8 cellular contexts compared by ENCODE assay signal in the genomic region with DNA sequence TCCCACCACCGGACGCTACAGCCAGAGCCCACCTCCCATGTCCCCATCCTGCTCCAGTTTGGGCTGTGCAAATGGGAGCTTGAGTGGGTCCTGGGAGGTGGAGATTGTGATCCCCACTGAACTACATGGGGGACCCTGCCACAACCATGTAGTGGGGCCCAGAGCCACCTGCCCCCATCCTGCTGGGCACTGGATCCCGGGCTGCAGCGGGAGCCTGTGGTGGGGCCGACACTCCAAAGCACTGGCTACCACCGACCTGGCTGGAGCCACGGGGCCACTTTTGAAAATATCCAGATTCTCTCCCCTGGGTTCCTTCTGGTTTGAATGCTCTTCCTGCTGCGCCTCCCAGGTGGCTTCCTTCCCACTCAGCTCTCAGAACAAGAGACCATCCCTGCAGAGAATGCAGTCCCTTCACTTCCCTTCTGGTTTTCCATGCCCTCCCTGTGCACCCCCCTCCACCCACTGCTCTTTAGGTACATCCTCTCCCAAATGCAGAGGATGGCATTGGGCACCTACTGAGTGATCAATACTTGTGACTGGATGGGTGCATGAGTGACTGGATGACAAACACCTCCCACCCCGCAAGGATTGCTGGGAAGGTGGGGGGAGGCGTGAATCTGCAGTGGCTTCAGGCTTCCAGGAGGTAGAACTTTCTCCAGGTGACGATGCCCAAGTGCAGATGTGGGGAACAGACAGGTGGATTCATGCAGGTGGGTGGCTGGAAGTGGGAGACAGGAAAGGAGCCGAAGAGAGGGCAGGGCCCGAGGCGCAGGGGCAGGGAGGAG. TPM values are rescaled to one million over a fixed set of nuclear protein-coding genes. Genes with fewer than 3 reads are reported as not detected.
DNase-seq lines count a peak whose midpoint lies in the region; ATAC-seq and TF ChIP-seq lines count a peak whose summit lies in the region.

No MANE protein-coding gene starts in this region.

- CTCF ChIA-PET in activated CD4-positive, alpha-beta T cell treated with anti-CD3 and anti-CD28 coated beads, Interleukin-2, amount 10 ng/mL, durations not matched to agents 7 days and 5 days (lab: Charles Lee): interaction anchor here (1.7 kb wide), 1 partner anchor 11 kb away, joined by 5 read pairs; no protein-coding TSS in a partner anchor

- H3K27ac ChIP-seq in hepatocyte: no peak overlapping the region

- H2AFZ ChIP-seq in hepatocyte: no peak overlapping the region

- ATAC-seq in T-helper 17 cell (no peak), GM19395 (IDR thresholded peaks at IDR 0.05; ENCODE audit: unreplicated experiment) (no peak)
- ATAC-seq in stimulated activated naive B cell treated with anti-CD40 and anti-IgM and Interleukin-4, amounts not matched to agents 10 μg/mL and 1 μg/mL and 100 μg/mL, for 72 hours (replicated peaks): no peak

- TF ChIP-seq CTCF in hepatocyte (IDR thresholded peaks at IDR 0.05; ENCODE audit: poor library complexity): no peak

- H3K4me3 ChIP-seq in hepatocyte: no peak overlapping the region

- H4K20me1 ChIP-seq in hepatocyte (ENCODE audit: insufficient read depth, poor library complexity, severe bottlenecking): no peaks in the 10 kb centered on the region

- no peaks in the 10 kb centered on the region for H3K79me2 ChIP-seq in hepatocyte

- WGBS in hepatocyte (ENCODE audit: low lambda C conversion rate, missing lambda C conversion rate): 87% methylated on average over 14 of the region's 14 CpGs

- peak overlapping the region; percentile 99 for H3K4me2 ChIP-seq in hepatocyte

- peaks cover 36% of the 10 kb centered on the region for H3K4me1 Mint-ChIP-seq in activated CD4-positive, alpha-beta T cell treated with anti-CD3 and anti-CD28 coated beads, Interleukin-2, amount 10 ng/mL, durations not matched to agents 7 days and 5 days
- peaks cover 13% of the 10 kb centered on the region for H3K4me1 Mint-ChIP-seq in T-helper 17 cell
- H3K4me1 Mint-ChIP-seq in stimulated activated naive B cell treated with anti-CD40 and anti-IgM and Interleukin-4, amounts not matched to agents 10 μg/mL and 1 μg/mL and 100 μg/mL, for 72 hours: peaks cover 38 to 65% of the 10 kb centered on the region in 2 donors

- H3K9me2 ChIP-seq in hepatocyte (replicated peaks; ENCODE audit: insufficient read depth): no peaks in the 10 kb centered on the region

- H3K36me3 Mint-ChIP-seq in activated CD4-positive, alpha-beta T cell treated with anti-CD3 and anti-CD28 coated beads, Interleukin-2, amount 10 ng/mL, durations not matched to agents 7 days and 5 days (ENCODE audit: low read depth): peaks cover 6% of the 10 kb centered on the region
- no peaks in the 10 kb centered on the region for H3K36me3 Mint-ChIP-seq in T-helper 17 cell (ENCODE audit: low read depth)
- peaks cover 5 to 10% of the 10 kb centered on the region in 2 donors for H3K36me3 Mint-ChIP-seq in stimulated activated naive B cell treated with anti-CD40 and anti-IgM and Interleukin-4, amounts not matched to agents 10 μg/mL and 1 μg/mL and 100 μg/mL, for 72 hours

- peak overlapping the region; percentile 87 for H3K27ac Mint-ChIP-seq in activated CD4-positive, alpha-beta T cell treated with anti-CD3 and anti-CD28 coated beads, Interleukin-2, amount 10 ng/mL, durations not matched to agents 7 days and 5 days
- H3K27ac Mint-ChIP-seq in T-helper 17 cell: peak overlapping the region; percentile 77
- peak overlapping the region; percentile 65 for H3K27ac Mint-ChIP-seq in stimulated activated naive B cell treated with anti-CD40 and anti-IgM and Interleukin-4, amounts not matched to agents 10 μg/mL and 1 μg/mL and 100 μg/mL, for 72 hours

- no peaks in the 10 kb centered on the region for H3K9me3 Mint-ChIP-seq in activated CD4-positive, alpha-beta T cell treated with anti-CD3 and anti-CD28 coated beads, Interleukin-2, amount 10 ng/mL, durations not matched to agents 7 days and 5 days
- no peaks in the 10 kb centered on the region for H3K9me3 Mint-ChIP-seq in stimulated activated naive B cell treated with anti-CD40 and anti-IgM and Interleukin-4, amounts not matched to agents 10 μg/mL and 1 μg/mL and 100 μg/mL, for 72 hours

- peak overlapping the region; percentile 86 for H3K4me3 Mint-ChIP-seq in activated CD4-positive, alpha-beta T cell treated with anti-CD3 and anti-CD28 coated beads, Interleukin-2, amount 10 ng/mL, durations not matched to agents 7 days and 5 days
- peak overlapping the region; percentile 91 for H3K4me3 Mint-ChIP-seq in T-helper 17 cell
- H3K4me3 Mint-ChIP-seq in stimulated activated naive B cell treated with anti-CD40 and anti-IgM and Interleukin-4, amounts not matched to agents 10 μg/mL and 1 μg/mL and 100 μg/mL, for 72 hours: peak overlapping the region; percentile 79 to 87

- H3K9me3 ChIP-seq in T-helper 17 cell (ENCODE audit: control insufficient read depth, low read length, poor library complexity, severe bottlenecking) (no peaks in the 10 kb centered on the region), hepatocyte (ENCODE audit: low read depth) (no peaks in the 10 kb centered on the region)

- H3K4me1 ChIP-seq in hepatocyte (ENCODE audit: insufficient read depth): peaks cover 6% of the 10 kb centered on the region

- H3K27me3 Mint-ChIP-seq in activated CD4-positive, alpha-beta T cell treated with anti-CD3 and anti-CD28 coated beads, Interleukin-2, amount 10 ng/mL, durations not matched to agents 7 days and 5 days: no peaks in the 10 kb centered on the region
- H3K27me3 Mint-ChIP-seq in T-helper 17 cell: peaks cover 6% of the 10 kb centered on the region
- H3K27me3 Mint-ChIP-seq in stimulated activated naive B cell treated with anti-CD40 and anti-IgM and Interleukin-4, amounts not matched to agents 10 μg/mL and 1 μg/mL and 100 μg/mL, for 72 hours: no peaks in the 10 kb centered on the region

- POLR2A ChIA-PET in activated CD4-positive, alpha-beta T cell treated with anti-CD3 and anti-CD28 coated beads, Interleukin-2, amount 10 ng/mL, durations not matched to agents 7 days and 5 days (lab: Charles Lee): no interaction called here

- no peaks in the 10 kb centered on the region for H3K27me3 ChIP-seq in hepatocyte

- no peaks in the 10 kb centered on the region for H3K36me3 ChIP-seq in hepatocyte (replicated peaks; ENCODE audit: insufficient read depth, low read depth)

- no peak for DNase-seq in activated CD4-positive, alpha-beta T cell treated with anti-CD3 and anti-CD28 coated beads, Interleukin-2, amount 10 ng/mL, durations not matched to agents 7 days and 5 days
- DNase-seq in activated CD4-positive, alpha-beta T cell treated with anti-CD3 and anti-CD28 coated beads for 4 hours: no peak
- DNase-seq in T-helper 17 cell (no peak), hepatocyte (ENCODE audit: low spot score) (no peak), H4 (ENCODE audit: low spot score) (no peak), HPDE6-E6E7 (ENCODE audit: extremely low spot score) (no peak)
- DNase-seq in stimulated activated naive B cell treated with anti-CD40 and anti-IgM and Interleukin-4, amounts not matched to agents 10 μg/mL and 1 μg/mL and 100 μg/mL, for 72 hours: no peak

RNA-seq across cellular contexts. Expression of a gene that starts 0.8 kb away (rescaled TPM):
- total RNA-seq in activated CD4-positive, alpha-beta T cell treated with anti-CD3 and anti-CD28 coated beads, Interleukin-2, amount 10 ng/mL, durations not matched to agents 7 days and 5 days: 10 to 100 TPM; 32.6 to 34.3 TPM
- 10 to 100 TPM; 24.7 to 27.2 TPM for total RNA-seq in T-helper 17 cell
- 22.6 and 23.5 TPM in 2 replicates for total RNA-seq in hepatocyte
- polyA plus RNA-seq in hepatocyte: 38.0 and 42.9 TPM in 2 replicates
- 28.0 and 28.7 TPM in 2 replicates for total RNA-seq in H4 (2014; rRNA removed; shearing (Covaris generic))

RNA-seq across cellular contexts. Expression of a gene that starts 5.4 kb away (rescaled TPM):
- under 1 TPM in 1 of 2 experiments, not detected in 1; 0.15 TPM for total RNA-seq in activated CD4-positive, alpha-beta T cell treated with anti-CD3 and anti-CD28 coated beads, Interleukin-2, amount 10 ng/mL, durations not matched to agents 7 days and 5 days
- total RNA-seq in T-helper 17 cell (1 to 10 TPM; 1.1 TPM), hepatocyte (11.7 and 15.4 TPM in 2 replicates)
- 15.7 and 16.9 TPM in 2 replicates for polyA plus RNA-seq in hepatocyte
- total RNA-seq in H4 (2014; rRNA removed; shearing (Covaris generic)): 17.0 and 19.9 TPM in 2 replicates

RNA-seq across cellular contexts. Expression of a gene that starts 25.7 kb away (rescaled TPM):
- total RNA-seq in activated CD4-positive, alpha-beta T cell treated with anti-CD3 and anti-CD28 coated beads, Interleukin-2, amount 10 ng/mL, durations not matched to agents 7 days and 5 days: 100 to 1,000 TPM; 116 to 138 TPM
- total RNA-seq in T-helper 17 cell (10 to 100 TPM; 59.5 to 64.2 TPM), hepatocyte (100 and 111 TPM in 2 replicates)
- 286 and 287 TPM in 2 replicates for polyA plus RNA-seq in hepatocyte
- total RNA-seq in H4 (2014; rRNA removed; shearing (Covaris generic)): 138 and 167 TPM in 2 replicates

RNA-seq across cellular contexts. Expression of a gene that starts 34.1 kb away (rescaled TPM):
- total RNA-seq in activated CD4-positive, alpha-beta T cell treated with anti-CD3 and anti-CD28 coated beads, Interleukin-2, amount 10 ng/mL, durations not matched to agents 7 days and 5 days: 100 to 1,000 TPM; 286 to 316 TPM
- 100 to 1,000 TPM; 187 to 207 TPM for total RNA-seq in T-helper 17 cell
- total RNA-seq in hepatocyte: 61.0 and 77.4 TPM in 2 replicates
- 125 and 199 TPM in 2 replicates for polyA plus RNA-seq in hepatocyte
- total RNA-seq in H4 (2014; rRNA removed; shearing (Covaris generic)): 12.5 and 13.1 TPM in 2 replicates
